ENCODE assay signal across 9 cellular contexts in genomic region chr1:204080163-204080903, GRCh38. TPM values are rescaled to one million over a fixed set of nuclear protein-coding genes. Genes with fewer than 3 reads are reported as not detected.
A peak's percentile ranks its signal among the peaks of the same experiment; 100 is the strongest.
DNase-seq lines count a peak whose midpoint lies in the region; ATAC-seq and TF ChIP-seq lines count a peak whose summit lies in the region.
"Had no signal": no experiment of that assay in that cellular context is flagged by ENCODE, and none has a peak within 500 bp of the region (broad histone marks: within the 10 kb centered on the region; RNA-seq: fewer than 3 reads in every experiment).

No MANE protein-coding gene starts in this region.

- H3K4me3 Mint-ChIP-seq in GM23338: peak overlapping the region; percentile 69
- H3K4me3 Mint-ChIP-seq: IgD-negative memory B cell had no signal

- no peaks in the 10 kb centered on the region for H3K36me3 ChIP-seq in GM23338 (ENCODE audit: insufficient read depth)

- H3K4me3 ChIP-seq in GM23338: peak overlapping the region; percentile 97

- peaks cover 3% of the 10 kb centered on the region; the same call in 1 of the 2 replicates for H3K27me3 ChIP-seq in GM23338 (ENCODE audit: insufficient read depth)

- H3K4me1 Mint-ChIP-seq in GM23338: peaks cover 90% of the 10 kb centered on the region

- peaks cover 47% of the 10 kb centered on the region for H3F3A ChIP-seq in GM23338 (replicated peaks; ENCODE audit: low read depth)

- H3K36me3 Mint-ChIP-seq in GM23338 (ENCODE audit: low read depth): peaks cover 20% of the 10 kb centered on the region
- H3K36me3 Mint-ChIP-seq: IgD-negative memory B cell had no signal

- TF ChIP-seq CTCF in GM23338 (conservative IDR thresholded peaks at IDR 0.05; ENCODE audit: low read depth in 2 of 2): no peak

- peak overlapping the region; percentile 100 for H3K27ac ChIP-seq in GM23338 (ENCODE audit: low read depth)

- peaks cover 84% of the 10 kb centered on the region for H3K79me2 ChIP-seq in GM23338 (replicated peaks; ENCODE audit: insufficient read depth)

- peak; percentile 99 for DNase-seq in GM23338 (ENCODE audit: low spot score)
- DNase-seq in NCI-H510A (lab: John Stamatoyannopoulos, UW): peak; percentile 97
- peak; percentile 91 for DNase-seq in ecto neural progenitor cell (ENCODE audit: low spot score)
- peak; percentile 33 for DNase-seq in medulla oblongata (ENCODE audit: extremely low spot score)
- no peak for DNase-seq in foreskin melanocyte
- DNase-seq in activated effector memory CD4-positive, alpha-beta T cell treated with anti-CD3 and anti-CD28 coated beads, Interleukin-2, amount 50 U/mL, for 16 hours: no peak
- no peak for DNase-seq in putamen (ENCODE audit: low spot score)

- peaks cover 22% of the 10 kb centered on the region for H4K20me1 ChIP-seq in GM23338 (replicated peaks; ENCODE audit: insufficient read depth)

- no peak overlapping the region for H2AFZ ChIP-seq in GM23338

- H3K9me2 ChIP-seq in GM23338 (ENCODE audit: insufficient read depth): no peaks in the 10 kb centered on the region

- H3K27me3 Mint-ChIP-seq in GM23338 (ENCODE audit: insufficient read depth, low read depth, poor library complexity): peaks cover 35% of the 10 kb centered on the region

- peak; percentile 65 for ATAC-seq in GM23338
- ATAC-seq in GM18870 (IDR thresholded peaks at IDR 0.05; ENCODE audit: unreplicated experiment): no peak

- H3K4me2 ChIP-seq in GM23338: peak overlapping the region; percentile 74

- peaks cover 3% of the 10 kb centered on the region; the same call in 2 of the 3 replicates for H3K9me3 Mint-ChIP-seq in GM23338
- H3K9me3 Mint-ChIP-seq: IgD-negative memory B cell had no signal

- H3K4me1 ChIP-seq in GM23338 (ENCODE audit: insufficient read depth): peaks cover 79% of the 10 kb centered on the region

- H3K27ac Mint-ChIP-seq in GM23338: peak overlapping the region; percentile 99
- H3K27ac Mint-ChIP-seq: IgD-negative memory B cell had no signal

TF ChIP-seq in GM23338, 12 proteins besides CTCF, POLR2A, EP300 and RAD21:
- TF ChIP-seq JUNB (IDR thresholded peaks at IDR 0.05; ENCODE audit: unreplicated experiment) (no peak), STAT1 (IDR thresholded peaks at IDR 0.05; ENCODE audit: unreplicated experiment) (no peak), EZH2phosphoT487 (IDR thresholded peaks at IDR 0.05; ENCODE audit: unreplicated experiment) (no peak), EZH2 (IDR thresholded peaks at IDR 0.05; ENCODE audit: low read depth, unreplicated experiment) (no peak), CREB1 (CRISPR knock-in tag; IDR thresholded peaks at IDR 0.05; ENCODE audit: low read depth) (peak; percentile 27; the same call in 1 of the 2 replicates), ZNF114 (CRISPR knock-in tag; IDR thresholded peaks at IDR 0.05) (no peak), ZNF331 (CRISPR knock-in tag; IDR thresholded peaks at IDR 0.05; ENCODE audit: low read depth) (no peak), POLR2AphosphoS5 (IDR thresholded peaks at IDR 0.05; ENCODE audit: low read depth) (peak; percentile 54), NANOG (IDR thresholded peaks at IDR 0.05; ENCODE audit: borderline replicate concordance) (peak; percentile 70; the same call in 1 of the 2 replicates)
- TF ChIP-seq, protein P1, sequence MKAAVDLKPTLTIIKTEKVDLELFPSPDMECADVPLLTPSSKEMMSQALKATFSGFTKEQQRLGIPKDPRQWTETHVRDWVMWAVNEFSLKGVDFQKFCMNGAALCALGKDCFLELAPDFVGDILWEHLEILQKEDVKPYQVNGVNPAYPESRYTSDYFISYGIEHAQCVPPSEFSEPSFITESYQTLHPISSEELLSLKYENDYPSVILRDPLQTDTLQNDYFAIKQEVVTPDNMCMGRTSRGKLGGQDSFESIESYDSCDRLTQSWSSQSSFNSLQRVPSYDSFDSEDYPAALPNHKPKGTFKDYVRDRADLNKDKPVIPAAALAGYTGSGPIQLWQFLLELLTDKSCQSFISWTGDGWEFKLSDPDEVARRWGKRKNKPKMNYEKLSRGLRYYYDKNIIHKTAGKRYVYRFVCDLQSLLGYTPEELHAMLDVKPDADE (IDR thresholded peaks at IDR 0.05): no peak; the same call in 1 of the 2 replicates
- TF ChIP-seq, protein P2, sequence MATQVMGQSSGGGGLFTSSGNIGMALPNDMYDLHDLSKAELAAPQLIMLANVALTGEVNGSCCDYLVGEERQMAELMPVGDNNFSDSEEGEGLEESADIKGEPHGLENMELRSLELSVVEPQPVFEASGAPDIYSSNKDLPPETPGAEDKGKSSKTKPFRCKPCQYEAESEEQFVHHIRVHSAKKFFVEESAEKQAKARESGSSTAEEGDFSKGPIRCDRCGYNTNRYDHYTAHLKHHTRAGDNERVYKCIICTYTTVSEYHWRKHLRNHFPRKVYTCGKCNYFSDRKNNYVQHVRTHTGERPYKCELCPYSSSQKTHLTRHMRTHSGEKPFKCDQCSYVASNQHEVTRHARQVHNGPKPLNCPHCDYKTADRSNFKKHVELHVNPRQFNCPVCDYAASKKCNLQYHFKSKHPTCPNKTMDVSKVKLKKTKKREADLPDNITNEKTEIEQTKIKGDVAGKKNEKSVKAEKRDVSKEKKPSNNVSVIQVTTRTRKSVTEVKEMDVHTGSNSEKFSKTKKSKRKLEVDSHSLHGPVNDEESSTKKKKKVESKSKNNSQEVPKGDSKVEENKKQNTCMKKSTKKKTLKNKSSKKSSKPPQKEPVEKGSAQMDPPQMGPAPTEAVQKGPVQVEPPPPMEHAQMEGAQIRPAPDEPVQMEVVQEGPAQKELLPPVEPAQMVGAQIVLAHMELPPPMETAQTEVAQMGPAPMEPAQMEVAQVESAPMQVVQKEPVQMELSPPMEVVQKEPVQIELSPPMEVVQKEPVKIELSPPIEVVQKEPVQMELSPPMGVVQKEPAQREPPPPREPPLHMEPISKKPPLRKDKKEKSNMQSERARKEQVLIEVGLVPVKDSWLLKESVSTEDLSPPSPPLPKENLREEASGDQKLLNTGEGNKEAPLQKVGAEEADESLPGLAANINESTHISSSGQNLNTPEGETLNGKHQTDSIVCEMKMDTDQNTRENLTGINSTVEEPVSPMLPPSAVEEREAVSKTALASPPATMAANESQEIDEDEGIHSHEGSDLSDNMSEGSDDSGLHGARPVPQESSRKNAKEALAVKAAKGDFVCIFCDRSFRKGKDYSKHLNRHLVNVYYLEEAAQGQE (IDR thresholded peaks at IDR 0.05; ENCODE audit: unreplicated experiment): no peak
- TF ChIP-seq, protein P3, sequence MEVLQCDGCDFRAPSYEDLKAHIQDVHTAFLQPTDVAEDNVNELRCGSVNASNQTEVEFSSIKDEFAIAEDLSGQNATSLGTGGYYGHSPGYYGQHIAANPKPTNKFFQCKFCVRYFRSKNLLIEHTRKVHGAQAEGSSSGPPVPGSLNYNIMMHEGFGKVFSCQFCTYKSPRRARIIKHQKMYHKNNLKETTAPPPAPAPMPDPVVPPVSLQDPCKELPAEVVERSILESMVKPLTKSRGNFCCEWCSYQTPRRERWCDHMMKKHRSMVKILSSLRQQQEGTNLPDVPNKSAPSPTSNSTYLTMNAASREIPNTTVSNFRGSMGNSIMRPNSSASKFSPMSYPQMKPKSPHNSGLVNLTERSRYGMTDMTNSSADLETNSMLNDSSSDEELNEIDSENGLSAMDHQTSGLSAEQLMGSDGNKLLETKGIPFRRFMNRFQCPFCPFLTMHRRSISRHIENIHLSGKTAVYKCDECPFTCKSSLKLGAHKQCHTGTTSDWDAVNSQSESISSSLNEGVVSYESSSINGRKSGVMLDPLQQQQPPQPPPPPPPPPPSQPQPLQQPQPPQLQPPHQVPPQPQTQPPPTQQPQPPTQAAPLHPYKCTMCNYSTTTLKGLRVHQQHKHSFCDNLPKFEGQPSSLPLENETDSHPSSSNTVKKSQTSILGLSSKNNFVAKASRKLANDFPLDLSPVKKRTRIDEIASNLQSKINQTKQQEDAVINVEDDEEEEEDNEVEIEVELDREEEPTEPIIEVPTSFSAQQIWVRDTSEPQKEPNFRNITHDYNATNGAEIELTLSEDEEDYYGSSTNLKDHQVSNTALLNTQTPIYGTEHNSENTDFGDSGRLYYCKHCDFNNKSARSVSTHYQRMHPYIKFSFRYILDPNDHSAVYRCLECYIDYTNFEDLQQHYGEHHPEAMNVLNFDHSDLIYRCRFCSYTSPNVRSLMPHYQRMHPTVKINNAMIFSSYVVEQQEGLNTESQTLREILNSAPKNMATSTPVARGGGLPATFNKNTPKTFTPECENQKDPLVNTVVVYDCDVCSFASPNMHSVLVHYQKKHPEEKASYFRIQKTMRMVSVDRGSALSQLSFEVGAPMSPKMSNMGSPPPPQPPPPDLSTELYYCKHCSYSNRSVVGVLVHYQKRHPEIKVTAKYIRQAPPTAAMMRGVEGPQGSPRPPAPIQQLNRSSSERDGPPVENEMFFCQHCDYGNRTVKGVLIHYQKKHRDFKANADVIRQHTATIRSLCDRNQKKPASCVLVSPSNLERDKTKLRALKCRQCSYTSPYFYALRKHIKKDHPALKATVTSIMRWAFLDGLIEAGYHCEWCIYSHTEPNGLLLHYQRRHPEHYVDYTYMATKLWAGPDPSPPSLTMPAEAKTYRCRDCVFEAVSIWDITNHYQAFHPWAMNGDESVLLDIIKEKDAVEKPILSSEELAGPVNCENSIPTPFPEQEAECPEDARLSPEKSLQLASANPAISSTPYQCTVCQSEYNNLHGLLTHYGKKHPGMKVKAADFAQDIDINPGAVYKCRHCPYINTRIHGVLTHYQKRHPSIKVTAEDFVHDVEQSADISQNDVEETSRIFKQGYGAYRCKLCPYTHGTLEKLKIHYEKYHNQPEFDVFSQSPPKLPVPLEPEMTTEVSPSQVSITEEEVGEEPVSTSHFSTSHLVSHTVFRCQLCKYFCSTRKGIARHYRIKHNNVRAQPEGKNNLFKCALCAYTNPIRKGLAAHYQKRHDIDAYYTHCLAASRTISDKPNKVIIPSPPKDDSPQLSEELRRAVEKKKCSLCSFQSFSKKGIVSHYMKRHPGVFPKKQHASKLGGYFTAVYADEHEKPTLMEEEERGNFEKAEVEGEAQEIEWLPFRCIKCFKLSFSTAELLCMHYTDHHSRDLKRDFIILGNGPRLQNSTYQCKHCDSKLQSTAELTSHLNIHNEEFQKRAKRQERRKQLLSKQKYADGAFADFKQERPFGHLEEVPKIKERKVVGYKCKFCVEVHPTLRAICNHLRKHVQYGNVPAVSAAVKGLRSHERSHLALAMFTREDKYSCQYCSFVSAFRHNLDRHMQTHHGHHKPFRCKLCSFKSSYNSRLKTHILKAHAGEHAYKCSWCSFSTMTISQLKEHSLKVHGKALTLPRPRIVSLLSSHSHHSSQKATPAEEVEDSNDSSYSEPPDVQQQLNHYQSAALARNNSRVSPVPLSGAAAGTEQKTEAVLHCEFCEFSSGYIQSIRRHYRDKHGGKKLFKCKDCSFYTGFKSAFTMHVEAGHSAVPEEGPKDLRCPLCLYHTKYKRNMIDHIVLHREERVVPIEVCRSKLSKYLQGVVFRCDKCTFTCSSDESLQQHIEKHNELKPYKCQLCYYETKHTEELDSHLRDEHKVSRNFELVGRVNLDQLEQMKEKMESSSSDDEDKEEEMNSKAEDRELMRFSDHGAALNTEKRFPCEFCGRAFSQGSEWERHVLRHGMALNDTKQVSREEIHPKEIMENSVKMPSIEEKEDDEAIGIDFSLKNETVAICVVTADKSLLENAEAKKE (CRISPR knock-in tag; IDR thresholded peaks at IDR 0.05): peak; percentile 35; the same call in 1 of the 2 replicates

RNA-seq across cellular contexts. Expression of gene SOX13, which starts 7.4 kb away (rescaled TPM):
- 105 and 123 TPM in 2 replicates for total RNA-seq in GM23338 (2014; rRNA removed; shearing (Covaris generic))
- polyA plus RNA-seq in GM23338 (2016; fragmentation: Nextera tagmentation; extraction: Ambion mirVana): 28.6 and 32.3 TPM in 2 replicates

Comparison
In these comparisons a context has a peak if more than half of its experiments do, and no peak if none do; other contexts are left out.
1. DNase-seq: peak in GM23338 (single experiment), NCI-H510A (single experiment), ecto neural progenitor cell (single experiment) and medulla oblongata (single experiment); none in foreskin melanocyte (single experiment), activated effector memory CD4-positive, alpha-beta T cell treated with anti-CD3 and anti-CD28 coated beads, Interleukin-2, amount 50 U/mL, for 16 hours (single experiment) and putamen (single experiment).